ENCODE assay signal across 1 cellular context in the genomic region with DNA sequence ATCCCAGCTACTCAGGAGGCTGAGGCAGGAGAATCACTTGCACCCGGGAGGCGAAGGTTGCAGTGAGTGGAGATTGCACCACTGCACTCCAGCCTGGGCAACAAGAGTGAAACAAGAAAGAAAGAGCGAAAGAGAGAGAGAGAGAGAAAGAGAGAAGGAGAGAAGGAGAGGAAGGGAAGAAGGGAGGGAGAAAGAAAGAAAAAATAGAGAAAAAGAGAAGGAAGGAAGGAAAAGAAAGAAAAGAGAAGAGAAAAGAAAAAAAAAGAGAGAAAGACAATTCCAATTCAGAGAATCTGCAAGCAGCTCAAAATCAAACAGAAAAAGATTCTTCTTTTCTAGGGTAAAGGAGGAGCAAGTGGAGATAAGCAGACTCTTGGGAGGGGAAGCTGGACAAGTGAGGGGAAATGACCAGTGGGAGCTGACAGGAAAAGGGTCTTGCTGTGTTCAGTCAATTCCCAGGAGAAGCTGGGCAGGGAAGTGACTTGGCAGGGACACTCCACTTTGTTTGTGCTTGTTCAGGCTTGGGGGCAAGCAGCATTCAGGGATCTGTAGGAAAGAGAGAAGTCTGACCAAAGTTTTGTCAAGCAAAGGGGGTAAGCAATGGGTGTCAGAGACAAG.
A peak's percentile ranks its signal among the peaks of the same experiment; 100 is the strongest.
TF ChIP-seq lines count a peak whose summit lies in the region.

No MANE protein-coding gene starts in this region.

TF ChIP-seq in K562, 482 proteins besides CTCF, POLR2A, EP300 and RAD21 (continued from another document):
- TF ChIP-seq, protein P1, sequence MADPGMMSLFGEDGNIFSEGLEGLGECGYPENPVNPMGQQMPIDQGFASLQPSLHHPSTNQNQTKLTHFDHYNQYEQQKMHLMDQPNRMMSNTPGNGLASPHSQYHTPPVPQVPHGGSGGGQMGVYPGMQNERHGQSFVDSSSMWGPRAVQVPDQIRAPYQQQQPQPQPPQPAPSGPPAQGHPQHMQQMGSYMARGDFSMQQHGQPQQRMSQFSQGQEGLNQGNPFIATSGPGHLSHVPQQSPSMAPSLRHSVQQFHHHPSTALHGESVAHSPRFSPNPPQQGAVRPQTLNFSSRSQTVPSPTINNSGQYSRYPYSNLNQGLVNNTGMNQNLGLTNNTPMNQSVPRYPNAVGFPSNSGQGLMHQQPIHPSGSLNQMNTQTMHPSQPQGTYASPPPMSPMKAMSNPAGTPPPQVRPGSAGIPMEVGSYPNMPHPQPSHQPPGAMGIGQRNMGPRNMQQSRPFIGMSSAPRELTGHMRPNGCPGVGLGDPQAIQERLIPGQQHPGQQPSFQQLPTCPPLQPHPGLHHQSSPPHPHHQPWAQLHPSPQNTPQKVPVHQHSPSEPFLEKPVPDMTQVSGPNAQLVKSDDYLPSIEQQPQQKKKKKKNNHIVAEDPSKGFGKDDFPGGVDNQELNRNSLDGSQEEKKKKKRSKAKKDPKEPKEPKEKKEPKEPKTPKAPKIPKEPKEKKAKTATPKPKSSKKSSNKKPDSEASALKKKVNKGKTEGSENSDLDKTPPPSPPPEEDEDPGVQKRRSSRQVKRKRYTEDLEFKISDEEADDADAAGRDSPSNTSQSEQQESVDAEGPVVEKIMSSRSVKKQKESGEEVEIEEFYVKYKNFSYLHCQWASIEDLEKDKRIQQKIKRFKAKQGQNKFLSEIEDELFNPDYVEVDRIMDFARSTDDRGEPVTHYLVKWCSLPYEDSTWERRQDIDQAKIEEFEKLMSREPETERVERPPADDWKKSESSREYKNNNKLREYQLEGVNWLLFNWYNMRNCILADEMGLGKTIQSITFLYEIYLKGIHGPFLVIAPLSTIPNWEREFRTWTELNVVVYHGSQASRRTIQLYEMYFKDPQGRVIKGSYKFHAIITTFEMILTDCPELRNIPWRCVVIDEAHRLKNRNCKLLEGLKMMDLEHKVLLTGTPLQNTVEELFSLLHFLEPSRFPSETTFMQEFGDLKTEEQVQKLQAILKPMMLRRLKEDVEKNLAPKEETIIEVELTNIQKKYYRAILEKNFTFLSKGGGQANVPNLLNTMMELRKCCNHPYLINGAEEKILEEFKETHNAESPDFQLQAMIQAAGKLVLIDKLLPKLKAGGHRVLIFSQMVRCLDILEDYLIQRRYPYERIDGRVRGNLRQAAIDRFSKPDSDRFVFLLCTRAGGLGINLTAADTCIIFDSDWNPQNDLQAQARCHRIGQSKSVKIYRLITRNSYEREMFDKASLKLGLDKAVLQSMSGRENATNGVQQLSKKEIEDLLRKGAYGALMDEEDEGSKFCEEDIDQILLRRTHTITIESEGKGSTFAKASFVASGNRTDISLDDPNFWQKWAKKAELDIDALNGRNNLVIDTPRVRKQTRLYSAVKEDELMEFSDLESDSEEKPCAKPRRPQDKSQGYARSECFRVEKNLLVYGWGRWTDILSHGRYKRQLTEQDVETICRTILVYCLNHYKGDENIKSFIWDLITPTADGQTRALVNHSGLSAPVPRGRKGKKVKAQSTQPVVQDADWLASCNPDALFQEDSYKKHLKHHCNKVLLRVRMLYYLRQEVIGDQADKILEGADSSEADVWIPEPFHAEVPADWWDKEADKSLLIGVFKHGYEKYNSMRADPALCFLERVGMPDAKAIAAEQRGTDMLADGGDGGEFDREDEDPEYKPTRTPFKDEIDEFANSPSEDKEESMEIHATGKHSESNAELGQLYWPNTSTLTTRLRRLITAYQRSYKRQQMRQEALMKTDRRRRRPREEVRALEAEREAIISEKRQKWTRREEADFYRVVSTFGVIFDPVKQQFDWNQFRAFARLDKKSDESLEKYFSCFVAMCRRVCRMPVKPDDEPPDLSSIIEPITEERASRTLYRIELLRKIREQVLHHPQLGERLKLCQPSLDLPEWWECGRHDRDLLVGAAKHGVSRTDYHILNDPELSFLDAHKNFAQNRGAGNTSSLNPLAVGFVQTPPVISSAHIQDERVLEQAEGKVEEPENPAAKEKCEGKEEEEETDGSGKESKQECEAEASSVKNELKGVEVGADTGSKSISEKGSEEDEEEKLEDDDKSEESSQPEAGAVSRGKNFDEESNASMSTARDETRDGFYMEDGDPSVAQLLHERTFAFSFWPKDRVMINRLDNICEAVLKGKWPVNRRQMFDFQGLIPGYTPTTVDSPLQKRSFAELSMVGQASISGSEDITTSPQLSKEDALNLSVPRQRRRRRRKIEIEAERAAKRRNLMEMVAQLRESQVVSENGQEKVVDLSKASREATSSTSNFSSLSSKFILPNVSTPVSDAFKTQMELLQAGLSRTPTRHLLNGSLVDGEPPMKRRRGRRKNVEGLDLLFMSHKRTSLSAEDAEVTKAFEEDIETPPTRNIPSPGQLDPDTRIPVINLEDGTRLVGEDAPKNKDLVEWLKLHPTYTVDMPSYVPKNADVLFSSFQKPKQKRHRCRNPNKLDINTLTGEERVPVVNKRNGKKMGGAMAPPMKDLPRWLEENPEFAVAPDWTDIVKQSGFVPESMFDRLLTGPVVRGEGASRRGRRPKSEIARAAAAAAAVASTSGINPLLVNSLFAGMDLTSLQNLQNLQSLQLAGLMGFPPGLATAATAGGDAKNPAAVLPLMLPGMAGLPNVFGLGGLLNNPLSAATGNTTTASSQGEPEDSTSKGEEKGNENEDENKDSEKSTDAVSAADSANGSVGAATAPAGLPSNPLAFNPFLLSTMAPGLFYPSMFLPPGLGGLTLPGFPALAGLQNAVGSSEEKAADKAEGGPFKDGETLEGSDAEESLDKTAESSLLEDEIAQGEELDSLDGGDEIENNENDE (IDR thresholded peaks at IDR 0.05; ENCODE audit: low read depth, low read length) = no peak
- TF ChIP-seq ZNF785 (CRISPR knock-in tag; IDR thresholded peaks at IDR 0.05) (no peak), NR4A1 (CRISPR knock-in tag; IDR thresholded peaks at IDR 0.05) (no peak), NR4A1 (tag; IDR thresholded peaks at IDR 0.05) (no peak), MTA1 (IDR thresholded peaks at IDR 0.05; ENCODE audit: borderline replicate concordance) (peak; percentile 61), PTTG1 (tag; IDR thresholded peaks at IDR 0.05; ENCODE audit: low read depth) (no peak), SUPT5H (IDR thresholded peaks at IDR 0.05) (no peak), BRCA1 (IDR thresholded peaks at IDR 0.05) (no peak), BRCA1 (CRISPR knock-in tag; IDR thresholded peaks at IDR 0.05) (no peak), U2AF2 (optimal IDR thresholded peaks at IDR 0.05; ENCODE audit: low read depth, low read length) (no peak), POLR2AphosphoS5 (IDR thresholded peaks at IDR 0.05; ENCODE audit: control insufficient read depth, insufficient read depth, low read depth, low read length) (no peak), TRIM24 (IDR thresholded peaks at IDR 0.05) (peak in 1 of 2 experiments; percentile 26; a peak in 1 of 4 replicates), GTF2A2 (tag; IDR thresholded peaks at IDR 0.05) (no peak), PHF8 (IDR thresholded peaks at IDR 0.05; ENCODE audit: borderline replicate concordance, low read length) (no peak), SMARCA5 (IDR thresholded peaks at IDR 0.05) (peak; percentile 68; the same call in 1 of the 2 replicates), ZC3H11A (IDR thresholded peaks at IDR 0.05; ENCODE audit: low read depth, low read length) (no peak), EHMT2 (IDR thresholded peaks at IDR 0.05) (peak; percentile 54; the same call in 1 of the 2 replicates), ZC3H4 (CRISPR knock-in tag; IDR thresholded peaks at IDR 0.05; ENCODE audit: borderline replicate concordance) (no peak), LARP7 (IDR thresholded peaks at IDR 0.05) (peak; percentile 95), MYBL2 (IDR thresholded peaks at IDR 0.05; ENCODE audit: low read depth) (no peak), MYBL2 (CRISPR knock-in tag; IDR thresholded peaks at IDR 0.05; ENCODE audit: borderline replicate concordance) (no peak), PCBP1 (IDR thresholded peaks at IDR 0.05; ENCODE audit: low read depth, low read length, poor library complexity, severe bottlenecking) (no peak)
- TF ChIP-seq, protein P2, sequence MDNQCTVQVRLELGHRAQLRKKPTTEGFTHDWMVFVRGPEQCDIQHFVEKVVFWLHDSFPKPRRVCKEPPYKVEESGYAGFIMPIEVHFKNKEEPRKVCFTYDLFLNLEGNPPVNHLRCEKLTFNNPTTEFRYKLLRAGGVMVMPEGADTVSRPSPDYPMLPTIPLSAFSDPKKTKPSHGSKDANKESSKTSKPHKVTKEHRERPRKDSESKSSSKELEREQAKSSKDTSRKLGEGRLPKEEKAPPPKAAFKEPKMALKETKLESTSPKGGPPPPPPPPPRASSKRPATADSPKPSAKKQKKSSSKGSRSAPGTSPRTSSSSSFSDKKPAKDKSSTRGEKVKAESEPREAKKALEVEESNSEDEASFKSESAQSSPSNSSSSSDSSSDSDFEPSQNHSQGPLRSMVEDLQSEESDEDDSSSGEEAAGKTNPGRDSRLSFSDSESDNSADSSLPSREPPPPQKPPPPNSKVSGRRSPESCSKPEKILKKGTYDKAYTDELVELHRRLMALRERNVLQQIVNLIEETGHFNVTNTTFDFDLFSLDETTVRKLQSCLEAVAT (IDR thresholded peaks at IDR 0.05) = peak; percentile 43 to 67; a peak in 2 of 4 replicates
- TF ChIP-seq, protein P3, sequence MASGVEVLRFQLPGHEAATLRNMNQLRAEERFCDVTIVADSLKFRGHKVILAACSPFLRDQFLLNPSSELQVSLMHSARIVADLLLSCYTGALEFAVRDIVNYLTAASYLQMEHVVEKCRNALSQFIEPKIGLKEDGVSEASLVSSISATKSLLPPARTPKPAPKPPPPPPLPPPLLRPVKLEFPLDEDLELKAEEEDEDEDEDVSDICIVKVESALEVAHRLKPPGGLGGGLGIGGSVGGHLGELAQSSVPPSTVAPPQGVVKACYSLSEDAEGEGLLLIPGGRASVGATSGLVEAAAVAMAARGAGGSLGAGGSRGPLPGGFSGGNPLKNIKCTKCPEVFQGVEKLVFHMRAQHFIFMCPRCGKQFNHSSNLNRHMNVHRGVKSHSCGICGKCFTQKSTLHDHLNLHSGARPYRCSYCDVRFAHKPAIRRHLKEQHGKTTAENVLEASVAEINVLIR (CRISPR knock-in tag; IDR thresholded peaks at IDR 0.05) = no peak
- TF ChIP-seq, protein P4, sequence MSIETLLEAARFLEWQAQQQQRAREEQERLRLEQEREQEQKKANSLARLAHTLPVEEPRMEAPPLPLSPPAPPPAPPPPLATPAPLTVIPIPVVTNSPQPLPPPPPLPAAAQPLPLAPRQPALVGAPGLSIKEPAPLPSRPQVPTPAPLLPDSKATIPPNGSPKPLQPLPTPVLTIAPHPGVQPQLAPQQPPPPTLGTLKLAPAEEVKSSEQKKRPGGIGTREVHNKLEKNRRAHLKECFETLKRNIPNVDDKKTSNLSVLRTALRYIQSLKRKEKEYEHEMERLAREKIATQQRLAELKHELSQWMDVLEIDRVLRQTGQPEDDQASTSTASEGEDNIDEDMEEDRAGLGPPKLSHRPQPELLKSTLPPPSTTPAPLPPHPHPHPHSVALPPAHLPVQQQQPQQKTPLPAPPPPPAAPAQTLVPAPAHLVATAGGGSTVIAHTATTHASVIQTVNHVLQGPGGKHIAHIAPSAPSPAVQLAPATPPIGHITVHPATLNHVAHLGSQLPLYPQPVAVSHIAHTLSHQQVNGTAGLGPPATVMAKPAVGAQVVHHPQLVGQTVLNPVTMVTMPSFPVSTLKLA (conservative IDR thresholded peaks at IDR 0.05) = no peak
- TF ChIP-seq, protein P5, sequence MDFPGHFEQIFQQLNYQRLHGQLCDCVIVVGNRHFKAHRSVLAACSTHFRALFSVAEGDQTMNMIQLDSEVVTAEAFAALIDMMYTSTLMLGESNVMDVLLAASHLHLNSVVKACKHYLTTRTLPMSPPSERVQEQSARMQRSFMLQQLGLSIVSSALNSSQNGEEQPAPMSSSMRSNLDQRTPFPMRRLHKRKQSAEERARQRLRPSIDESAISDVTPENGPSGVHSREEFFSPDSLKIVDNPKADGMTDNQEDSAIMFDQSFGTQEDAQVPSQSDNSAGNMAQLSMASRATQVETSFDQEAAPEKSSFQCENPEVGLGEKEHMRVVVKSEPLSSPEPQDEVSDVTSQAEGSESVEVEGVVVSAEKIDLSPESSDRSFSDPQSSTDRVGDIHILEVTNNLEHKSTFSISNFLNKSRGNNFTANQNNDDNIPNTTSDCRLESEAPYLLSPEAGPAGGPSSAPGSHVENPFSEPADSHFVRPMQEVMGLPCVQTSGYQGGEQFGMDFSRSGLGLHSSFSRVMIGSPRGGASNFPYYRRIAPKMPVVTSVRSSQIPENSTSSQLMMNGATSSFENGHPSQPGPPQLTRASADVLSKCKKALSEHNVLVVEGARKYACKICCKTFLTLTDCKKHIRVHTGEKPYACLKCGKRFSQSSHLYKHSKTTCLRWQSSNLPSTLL (IDR thresholded peaks at IDR 0.05) = peak; percentile 41; the same call in 1 of the 2 replicates
